ENCODE assay signal across 10 cellular contexts in genomic region chr13:110415669-110416068, GRCh38.
DNase-seq lines count a peak whose midpoint lies in the region; ATAC-seq and TF ChIP-seq lines count a peak whose summit lies in the region.
"Had no signal": no experiment of that assay in that cellular context is flagged by ENCODE, and none has a peak within 500 bp of the region (broad histone marks: within the 10 kb centered on the region; RNA-seq: fewer than 3 reads in every experiment).

No MANE protein-coding gene starts in this region.

- 88% methylated on average over 8 of the region's 8 CpGs for WGBS in prostate gland
- WGBS in neuronal stem cell (ENCODE audit: extremely low coverage in 2 of 2, insufficient read length in 2 of 2, insufficient replicate concordance in 1 of 2), 2 donors, result no CpG with 5 or more reads among the region's 8 CpGs

- H3K23ac ChIP-seq in neuronal stem cell (ENCODE audit: low read depth, low read length, poor library complexity), result no peak overlapping the region

- no peak overlapping the region for H2AFZ ChIP-seq in neuronal stem cell (ENCODE audit: low read length)

- no peak overlapping the region for H3K27ac ChIP-seq in epithelial cell of prostate
- H3K27ac ChIP-seq in prostate gland, result peak overlapping the region; percentile 66 to 69
- no peak overlapping the region for H3K27ac ChIP-seq in neuronal stem cell (replicated peaks; ENCODE audit: low read length)

- H2BK5ac ChIP-seq in neuronal stem cell (ENCODE audit: low read length), result no peak overlapping the region

- H3K36me3 ChIP-seq in prostate gland, result no peaks in the 10 kb centered on the region
- H3K36me3 ChIP-seq in neuronal stem cell (replicated peaks in 1 of 2; ENCODE audit: control insufficient read depth in 2 of 2, insufficient read depth in 2 of 2, low read length in 2 of 2), result peaks cover 3 to 39% of the 10 kb centered on the region in 2 donors

- H3K18ac ChIP-seq in neuronal stem cell (ENCODE audit: low read length), result no peak overlapping the region

- no peak overlapping the region for H3K9ac ChIP-seq in neuronal stem cell (ENCODE audit: low read depth, low read length, poor library complexity)

- no peak for TF ChIP-seq POLR2A in prostate gland (IDR thresholded peaks at IDR 0.05)

- H3K4ac ChIP-seq in neuronal stem cell (ENCODE audit: low read length), result no peak overlapping the region

- peak; percentile 43 for DNase-seq in ELR (ENCODE audit: low read depth)
- DNase-seq in NCI-H226, result peak; percentile 12
- peak; percentile 62 for DNase-seq in epithelial cell of prostate (ENCODE audit: low read depth, low spot score)
- no peak for DNase-seq in prostate gland (ENCODE audit: low spot score)
- DNase-seq in neuronal stem cell (ENCODE audit: low spot score), result no peak
- DNase-seq: activated effector memory CD4-positive, alpha-beta T cell treated with anti-CD3 and anti-CD28 coated beads, Interleukin-2, amount 50 U/mL, for 16 hours; NCI-H1930 had no signal

- H3K4me1 ChIP-seq in prostate gland (replicated peaks) (no peaks in the 10 kb centered on the region), neuronal stem cell (ENCODE audit: control insufficient read depth in 2 of 2, insufficient read depth in 1 of 2, low read depth in 1 of 2, low read length in 2 of 2) (peaks cover 3% of the 10 kb centered on the region in 2 donors)

- H4K8ac ChIP-seq in neuronal stem cell (ENCODE audit: low read depth, low read length), result no peak overlapping the region

- TF ChIP-seq CTCF in prostate gland (IDR thresholded peaks at IDR 0.05), result no peak

- no peak overlapping the region for H3K4me2 ChIP-seq in neuronal stem cell (ENCODE audit: insufficient read depth, low read length, poor library complexity, severe bottlenecking)

- no peak overlapping the region for H2BK120ac ChIP-seq in neuronal stem cell (ENCODE audit: low read depth, low read length)

- no peak overlapping the region for H2BK15ac ChIP-seq in neuronal stem cell (ENCODE audit: low read length)

- H3K27me3 ChIP-seq in prostate gland (replicated peaks; ENCODE audit: insufficient read depth) (no peaks in the 10 kb centered on the region), neuronal stem cell (ENCODE audit: control insufficient read depth in 3 of 3, insufficient read depth in 3 of 3, low read depth in 1 of 3, low read length in 3 of 3) (no peaks in the 10 kb centered on the region)

- intact Hi-C loops in prostate gland (cut with DNase I), result no loop called here

- ATAC-seq in GM21576 (IDR thresholded peaks at IDR 0.05; ENCODE audit: unreplicated experiment) (no peak), HG02870 (IDR thresholded peaks at IDR 0.05; ENCODE audit: unreplicated experiment) (no peak), HG03354 (IDR thresholded peaks at IDR 0.05; ENCODE audit: poor library complexity, severe bottlenecking, unreplicated experiment) (no peak)

- H3K4me3 ChIP-seq in prostate gland (no peak overlapping the region), neuronal stem cell (ENCODE audit: low read length in 2 of 2) (no peak overlapping the region)

- no peaks in the 10 kb centered on the region for H3K9me3 ChIP-seq in prostate gland
- peaks cover 0 to under 1% of the 10 kb centered on the region in 2 donors for H3K9me3 ChIP-seq in neuronal stem cell (replicated peaks in 1 of 2; ENCODE audit: control insufficient read depth in 2 of 2, insufficient read depth in 1 of 2, low read depth in 1 of 2, low read length in 2 of 2)

- H2BK12ac ChIP-seq in neuronal stem cell (ENCODE audit: low read length), result no peak overlapping the region

- no peak overlapping the region for H2AK5ac ChIP-seq in neuronal stem cell (ENCODE audit: low read depth, low read length)

- no peak overlapping the region for H4K91ac ChIP-seq in neuronal stem cell (ENCODE audit: low read depth, low read length, poor library complexity)

- peaks cover 7% of the 10 kb centered on the region for H3K79me1 ChIP-seq in neuronal stem cell (ENCODE audit: low read depth, low read length)

- H3K14ac ChIP-seq in neuronal stem cell (ENCODE audit: low read length), result no peak overlapping the region

Comparison
In these comparisons a context has a peak if more than half of its experiments do, and no peak if none do; other contexts are left out.
1. DNase-seq: peak in ELR (single experiment), NCI-H226 (single experiment) and epithelial cell of prostate (single experiment); none in prostate gland (single experiment) and neuronal stem cell (single experiment).
2. H3K27ac ChIP-seq: peak in prostate gland (2 of 2); none in epithelial cell of prostate (single experiment) and neuronal stem cell (single experiment).